In genomic region chr22:45657701-45658100, GRCh38 we compare ENCODE assay signal across 28 cellular contexts.
"Had no signal": no experiment of that assay in that cellular context is flagged by ENCODE, and none has a peak within 500 bp of the region (broad histone marks: within the 10 kb centered on the region; RNA-seq: fewer than 3 reads in every experiment).

No MANE protein-coding gene starts in this region.

- H3K4me1 ChIP-seq: body of pancreas, breast epithelium had no signal

- H3K4me3 ChIP-seq: body of pancreas, breast epithelium, coronary artery, MG63, SK-N-MC had no signal

- H3K27ac ChIP-seq: body of pancreas, breast epithelium, coronary artery had no signal

- H3K27me3 ChIP-seq: body of pancreas, breast epithelium, MG63 had no signal

- ATAC-seq: activated T-cell treated with anti-CD3 and anti-CD28 coated beads, Interleukin-2, amount 50 U/mL, for 4 hours; body of pancreas had no signal

- H3K36me3 ChIP-seq: breast epithelium, MG63 had no signal

- H3K9me3 ChIP-seq: body of pancreas, breast epithelium, MG63 had no signal

- DNase-seq: activated CD4-positive, alpha-beta T cell treated with anti-CD3 and anti-CD28 coated beads, Interleukin-2, amount 10 ng/mL, durations not matched to agents 7 days and 5 days; activated CD4-positive, alpha-beta T cell treated with anti-CD3 and anti-CD28 coated beads, Interleukin-2, amount 50 U/mL, for 48 hours; activated CD8-positive, alpha-beta memory T cell treated with anti-CD3 and anti-CD28 coated beads, Interleukin-2, amount 50 U/mL, for 4 hours; activated effector memory CD4-positive, alpha-beta T cell treated with Interleukin-2 at 50 U/mL for 16 hours; activated naive CD4-positive, alpha-beta T cell treated with anti-CD3 and anti-CD28 coated beads, Interleukin-2, amount 50 U/mL, for 16 hours; activated naive CD8-positive, alpha-beta T cell treated with anti-CD3 and anti-CD28 coated beads, Interleukin-2, amount 10 ng/mL, durations not matched to agents 7 days and 5 days; activated T-cell treated with anti-CD3 and anti-CD28 coated beads for 4 hours; activated T-cell treated with anti-CD3 and anti-CD28 coated beads, Interleukin-2, amount 50 U/mL, for 4 hours; body of pancreas; Karpas-422; MG63; NCI-H1048; NCI-H1105 treated with DMSO at 0.1 percent for 48 hours; NCI-H146; NCI-H187; NCI-H2029 treated with DMSO at 0.1 percent for 48 hours; NCI-H2107; NCI-H2171; NCI-H510A; NCI-H526; NCI-H748 treated with DMSO at 0.1 percent for 48 hours; NK-92 treated with Interleukin-12 subunit alpha and Interleukin-12 subunit beta, amount 100 ng/mL, for 24 hours; OCI-M1; Right ventricle myocardium superior; T1000 had no signal
